Comparison of ENCODE assay signal across 8 cellular contexts in genomic region chr12:6201199-6201608, GRCh38. TPM values are rescaled to one million over a fixed set of nuclear protein-coding genes. Genes with fewer than 3 reads are reported as not detected.
DNase-seq lines count a peak whose midpoint lies in the region; ATAC-seq and TF ChIP-seq lines count a peak whose summit lies in the region.

No MANE protein-coding gene starts in this region.

- DNase-seq in HCT116 (ENCODE audit: low read depth, low spot score), result no peak
- DNase-seq in Peyer's patch, result peak in 2 of 3 donors; percentile 74 to 83
- no peak for DNase-seq in esophagus squamous epithelium (lab: John Stamatoyannopoulos, UW)
- DNase-seq in ovary, result no peak
- DNase-seq in GM20000 (ENCODE audit: low spot score), result no peak
- no peak for DNase-seq in NK-92 (lab: John Stamatoyannopoulos, UW; ENCODE audit: unreplicated experiment)
- DNase-seq in germinal center (ENCODE audit: low spot score), result no peak
- no peak for DNase-seq in activated CD4-positive, alpha-beta T cell treated with anti-CD3 and anti-CD28 coated beads, Interleukin-2, amount 50 U/mL, for 4 hours

- no peak overlapping the region for H2AFZ ChIP-seq in HCT116 (ENCODE audit: low read depth, low read length, poor library complexity, severe bottlenecking)

- no peaks in the 10 kb centered on the region for H4K20me1 ChIP-seq in HCT116 (ENCODE audit: insufficient read depth)

- no peaks in the 10 kb centered on the region for H3K27me3 ChIP-seq in HCT116 (ENCODE audit: insufficient read depth, low read length)
- no peaks in the 10 kb centered on the region for H3K27me3 ChIP-seq in Peyer's patch
- H3K27me3 ChIP-seq in esophagus squamous epithelium, result no peaks in the 10 kb centered on the region
- no peaks in the 10 kb centered on the region for H3K27me3 ChIP-seq in ovary

- H3K27ac ChIP-seq in HCT116 (ENCODE audit: low read depth, low read length), result peak overlapping the region; percentile 86
- peak overlapping the region; percentile 55 to 97 (median 92) for H3K27ac ChIP-seq in Peyer's patch
- peak overlapping the region; percentile 92 to 99 (median 97) for H3K27ac ChIP-seq in esophagus squamous epithelium
- peak overlapping the region; percentile 78 to 82 for H3K27ac ChIP-seq in ovary

- TF ChIP-seq POLR2A in HCT116 (IDR thresholded peaks at IDR 0.05; ENCODE audit: borderline replicate concordance, extremely low read depth, insufficient read depth, insufficient read length) (no peak), Peyer's patch (IDR thresholded peaks at IDR 0.05) (peak; percentile 73 to 82), esophagus squamous epithelium (IDR thresholded peaks at IDR 0.05) (peak in 1 of 4 donors; percentile 51), ovary (IDR thresholded peaks at IDR 0.05) (no peak)

- POLR2A ChIA-PET in HCT116 (lab: Charles Lee), result interaction anchor here (1.0 to 1.9 kb wide), 4 partner anchors 12 to 78 kb away, joined by 4 to 7 read pairs (median 5); no protein-coding TSS in a partner anchor

- no peak for TF ChIP-seq RAD21 in HCT116 (IDR thresholded peaks at IDR 0.05; ENCODE audit: low read depth)

- ATAC-seq in HCT116, result peak; percentile 73

- H3K9ac ChIP-seq in HCT116 (ENCODE audit: low read length), result peak overlapping the region; percentile 95

- peaks cover 34 to 63% of the 10 kb centered on the region in 2 experiments for H3K4me1 ChIP-seq in HCT116 (ENCODE audit: control insufficient read depth in 1 of 2, insufficient read depth in 2 of 2, low read length in 2 of 2)
- H3K4me1 ChIP-seq in Peyer's patch, result peaks cover 0 to 52% (median 5%) of the 10 kb centered on the region in 4 donors
- H3K4me1 ChIP-seq in esophagus squamous epithelium, result peaks cover 46 to 89% (median 55%) of the 10 kb centered on the region in 3 donors
- peaks cover 6% of the 10 kb centered on the region for H3K4me1 ChIP-seq in ovary (ENCODE audit: insufficient read depth)

- WGBS in esophagus squamous epithelium, 2 donors, result 7 to 17% methylated on average over 1 to 5 of the region's 15 CpGs
- WGBS in ovary, 3 donors, result 13 to 26% (median 18%) methylated on average over 15 of the region's 15 CpGs

- TF ChIP-seq EP300 in ovary (IDR thresholded peaks at IDR 0.05), result no peak

- H3K36me3 ChIP-seq in HCT116 (ENCODE audit: control insufficient read depth in 1 of 2, insufficient read depth in 2 of 2, low read length in 2 of 2), result peaks cover 2 to 7% of the 10 kb centered on the region in 2 experiments; a peak in 1 of 4 replicates
- no peaks in the 10 kb centered on the region for H3K36me3 ChIP-seq in Peyer's patch
- H3K36me3 ChIP-seq in esophagus squamous epithelium, result peaks cover 0 to 5% (median 0%) of the 10 kb centered on the region in 3 donors
- no peaks in the 10 kb centered on the region for H3K36me3 ChIP-seq in ovary

- RAD21 ChIA-PET in HCT116 (lab: Charles Lee; ENCODE audit: low non-redundant PET in 1 of 2, low total read pairs in 2 of 2, uncharacterized antibody in 2 of 2, unreplicated experiment in 2 of 2), result interaction anchor here (1.0 to 2.7 kb wide), 5 partner anchors 72 to 83 kb away, joined by 3 to 7 read pairs (median 3); no protein-coding TSS in a partner anchor

- H3K4me2 ChIP-seq in HCT116 (ENCODE audit: low read length), result peak overlapping the region; percentile 82

- peak overlapping the region; percentile 93 to 95 for H3K4me3 ChIP-seq in HCT116 (replicated peaks in 1 of 2; ENCODE audit: low read depth in 1 of 2, low read length in 2 of 2)
- peak overlapping the region; percentile 57 to 97 (median 78) for H3K4me3 ChIP-seq in Peyer's patch
- peak overlapping the region; percentile 64 to 99 (median 88) for H3K4me3 ChIP-seq in esophagus squamous epithelium
- peak overlapping the region; percentile 63 for H3K4me3 ChIP-seq in ovary

- CTCF ChIA-PET in HCT116 (lab: Charles Lee), result interaction anchor here (1.0 to 2.2 kb wide), 4 partner anchors 75 to 143 kb away, joined by 3 to 7 read pairs (median 4); no protein-coding TSS in a partner anchor

- 0 out of 6 replicates have a peak, but pooled peaks of 1 of the 3 experiments have one; percentile 8 for TF ChIP-seq CTCF in HCT116 (IDR thresholded peaks at IDR 0.05 in 2 of 3, conservative IDR thresholded peaks at IDR 0.05 in 1 of 3; ENCODE audit: borderline replicate concordance in 1 of 3, insufficient read depth in 1 of 3, low read depth in 2 of 3, low read length in 2 of 3)
- TF ChIP-seq CTCF in Peyer's patch (IDR thresholded peaks at IDR 0.05), result peak in 3 of 6 experiments; percentile 34 to 43 (median 39)
- peak in 3 of 6 experiments; percentile 9 to 29 (median 9) for TF ChIP-seq CTCF in esophagus squamous epithelium (IDR thresholded peaks at IDR 0.05)
- no peak for TF ChIP-seq CTCF in ovary (IDR thresholded peaks at IDR 0.05)
- no peak for TF ChIP-seq CTCF in GM20000 (IDR thresholded peaks at IDR 0.05; ENCODE audit: extremely low read depth, missing control alignments)

- intact Hi-C loops in HCT116 (cut with micrococcal nuclease) (no loop called here), esophagus squamous epithelium (cut with DNase I) (no loop called here), ovary (cut with DNase I) (no loop called here)

- no peaks in the 10 kb centered on the region for H3K9me2 ChIP-seq in HCT116 (ENCODE audit: insufficient read depth)

- peaks cover 59% of the 10 kb centered on the region for H3K79me2 ChIP-seq in HCT116 (ENCODE audit: insufficient read depth, low read length)

- no TSS peak for BruUV-seq in HCT116 (replicated peaks; lab: Mats Ljungman, UMichigan)

- H3K9me3 ChIP-seq in HCT116 (ENCODE audit: control insufficient read depth in 1 of 2, insufficient read depth in 1 of 2, low read depth in 1 of 2, low read length in 2 of 2), result no peaks in the 10 kb centered on the region
- H3K9me3 ChIP-seq in Peyer's patch, result no peaks in the 10 kb centered on the region
- H3K9me3 ChIP-seq in esophagus squamous epithelium, result no peaks in the 10 kb centered on the region
- no peaks in the 10 kb centered on the region for H3K9me3 ChIP-seq in ovary

TF ChIP-seq in HCT116, 20 proteins besides CTCF, POLR2A, EP300 and RAD21:
- no peak for TF ChIP-seq CBX3 (IDR thresholded peaks at IDR 0.05; ENCODE audit: low read depth)
- no peak for TF ChIP-seq JUND (IDR thresholded peaks at IDR 0.05)
- no peak for TF ChIP-seq MAX (IDR thresholded peaks at IDR 0.05)
- no peak for TF ChIP-seq ATF3 (IDR thresholded peaks at IDR 0.05)
- TF ChIP-seq FOSL1 (IDR thresholded peaks at IDR 0.05; ENCODE audit: low read depth), result no peak
- no peak for TF ChIP-seq CEBPB (IDR thresholded peaks at IDR 0.05; ENCODE audit: low read depth)
- TF ChIP-seq ZFX (IDR thresholded peaks at IDR 0.05), result no peak
- TF ChIP-seq REST (IDR thresholded peaks at IDR 0.05; ENCODE audit: low read depth), result no peak
- TF ChIP-seq POLR2AphosphoS5 (IDR thresholded peaks at IDR 0.05; ENCODE audit: low read depth, low read length), result no peak
- no peak; the same call in 1 of the 2 replicates for TF ChIP-seq ELF1 (IDR thresholded peaks at IDR 0.05; ENCODE audit: borderline replicate concordance, low read depth)
- no peak for TF ChIP-seq SRF (IDR thresholded peaks at IDR 0.05; ENCODE audit: low read depth)
- no peak for TF ChIP-seq TCF7L2 (IDR thresholded peaks at IDR 0.05; ENCODE audit: borderline replicate concordance, extremely low read depth, insufficient read depth, insufficient read length)

RNA-seq across cellular contexts. Expression of gene CD9, which starts 1.0 kb away (rescaled TPM):
- total RNA-seq in HCT116 (2021; ENCODE audit: unreplicated experiment), result 182 TPM
- polyA plus RNA-seq in HCT116 (2012), result 246 and 260 TPM in 2 replicates
- 100 to 1,000 TPM in 3 of 4 donors, 10 to 100 TPM in 1; 31.4 to 176 (median 141) TPM for total RNA-seq in Peyer's patch
- 1,000 to 10,000 TPM in 1 of 4 donors, 100 to 1,000 TPM in 3; 464 to 1,007 (median 773) TPM for total RNA-seq in esophagus squamous epithelium
- total RNA-seq in ovary, result 100 to 1,000 TPM in 1 of 7 donors, 10 to 100 TPM in 6; 23.9 to 372 (median 49.2) TPM
- 100 to 1,000 TPM in 1 of 2 donors, 10 to 100 TPM in 1; 67.0 to 244 TPM for polyA plus RNA-seq in ovary

Comparison
In these comparisons a context has a peak if more than half of its experiments do, and no peak if none do; other contexts are left out.
1. DNase-seq: peak in Peyer's patch (2 of 3); none in HCT116 (single experiment), esophagus squamous epithelium (single experiment), ovary (0 of 5), GM20000 (single experiment), NK-92 (single experiment), germinal center (single experiment) and activated CD4-positive, alpha-beta T cell treated with anti-CD3 and anti-CD28 coated beads, Interleukin-2, amount 50 U/mL, for 4 hours (0 of 2).
2. POLR2A ChIP-seq: peak in Peyer's patch (2 of 2); none in HCT116 (single experiment) and ovary (single experiment).
3. Peak in every context shown above with its lines, with median percentiles within 50 percentile points of each other: H3K27ac ChIP-seq and H3K4me3 ChIP-seq.